36 cellular contexts compared by ENCODE assay signal in the genomic region with DNA sequence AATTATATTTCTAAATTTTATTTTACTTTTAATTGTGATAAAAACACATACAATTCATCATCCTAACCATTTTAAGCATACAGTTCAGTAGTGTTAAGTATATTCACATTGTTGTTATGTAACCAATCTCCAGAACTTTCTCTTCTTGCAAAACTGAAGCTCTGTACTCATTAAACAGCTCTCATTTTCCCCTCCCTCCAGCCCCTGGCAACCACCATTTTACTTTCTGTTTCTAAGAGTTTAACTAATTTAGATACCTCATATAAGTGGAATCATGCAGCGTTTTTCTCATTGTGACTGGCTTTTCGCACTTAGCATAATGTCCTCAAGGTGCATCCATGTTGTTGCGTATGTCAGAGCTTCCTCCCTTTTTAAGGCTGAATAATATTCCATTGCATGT. TPM values are rescaled to one million over a fixed set of nuclear protein-coding genes. Genes with fewer than 3 reads are reported as not detected.
"Had no signal": no experiment of that assay in that cellular context is flagged by ENCODE, and none has a peak within 500 bp of the region (broad histone marks: within the 10 kb centered on the region; RNA-seq: fewer than 3 reads in every experiment).

No MANE protein-coding gene starts in this region.

- H3K27ac ChIP-seq: adrenal gland, ascending aorta, breast epithelium, cardiac muscle cell, coronary artery, esophagus muscularis mucosa, foreskin keratinocyte, gastrocnemius medialis, heart left ventricle, WERI-Rb-1 had no signal

- DNase-seq: activated B cell treated with CpG ODN at 0.5 μM for 24 hours; activated CD4-positive, alpha-beta T cell treated with anti-CD3 and anti-CD28 coated beads, Interleukin-2, amount 10 ng/mL, durations not matched to agents 24 days and 14 days; activated CD4-positive, alpha-beta T cell treated with anti-CD3 and anti-CD28 coated beads, Interleukin-2, amount 50 U/mL, for 4 hours; activated CD8-positive, alpha-beta memory T cell treated with anti-CD3 and anti-CD28 coated beads, Interleukin-2, amount 10 ng/mL, durations not matched to agents 7 days and 5 days; activated CD8-positive, alpha-beta memory T cell treated with anti-CD3 and anti-CD28 coated beads, Interleukin-2, amount 50 U/mL, for 4 hours; activated CD8-positive, alpha-beta T cell treated with anti-CD3 and anti-CD28 coated beads, Interleukin-2, amount 10 ng/mL, durations not matched to agents 7 days and 5 days; activated effector memory CD4-positive, alpha-beta T cell treated with anti-CD3 and anti-CD28 coated beads, Interleukin-2, amount 50 U/mL, for 16 hours; activated naive CD4-positive, alpha-beta T cell treated with anti-CD3 and anti-CD28 coated beads for 36 hours; activated naive CD8-positive, alpha-beta T cell treated with anti-CD3 and anti-CD28 coated beads for 36 hours; activated naive CD8-positive, alpha-beta T cell treated with anti-CD3 and anti-CD28 coated beads, Interleukin-2, amount 50 U/mL, for 24 hours; activated T-cell treated with anti-CD3 and anti-CD28 coated beads, Interleukin-2, amount 50 U/mL, for 24 hours; adrenal gland; amygdala; dorsolateral prefrontal cortex; effector memory CD4-positive, alpha-beta T cell; erythroblast; foreskin keratinocyte; gastrocnemius medialis; glutamatergic neuron; heart left ventricle; T-helper 1 cell; T-helper 17 cell; T1000; WERI-Rb-1 had no signal

- H3K36me3 Mint-ChIP-seq: activated CD8-positive, alpha-beta memory T cell treated with anti-CD3 and anti-CD28 coated beads, Interleukin-2, amount 10 ng/mL, durations not matched to agents 7 days and 5 days; activated naive CD4-positive, alpha-beta T cell treated with anti-CD3 and anti-CD28 coated beads, Interleukin-2, amount 50 U/mL, for 24 hours; activated naive CD8-positive, alpha-beta T cell treated with anti-CD3 and anti-CD28 coated beads for 36 hours; brain had no signal

- H3K9me3 ChIP-seq: adrenal gland, ascending aorta, breast epithelium, esophagus muscularis mucosa, gastrocnemius medialis had no signal

- H3K4me3 ChIP-seq: adrenal gland, ascending aorta, breast epithelium, cardiac muscle cell, coronary artery, dorsolateral prefrontal cortex, esophagus muscularis mucosa, gastrocnemius medialis, heart left ventricle had no signal

- H3K4me1 ChIP-seq: adrenal gland, ascending aorta, breast epithelium, esophagus muscularis mucosa, foreskin keratinocyte, gastrocnemius medialis, heart left ventricle had no signal

- H3K27me3 Mint-ChIP-seq: activated B cell treated with CpG ODN at 0.5 μM for 24 hours; activated CD4-positive, alpha-beta T cell treated with anti-CD3 and anti-CD28 coated beads, Interleukin-2, amount 10 ng/mL, durations not matched to agents 24 days and 14 days; activated CD8-positive, alpha-beta memory T cell treated with anti-CD3 and anti-CD28 coated beads, Interleukin-2, amount 10 ng/mL, durations not matched to agents 7 days and 5 days; activated naive CD4-positive, alpha-beta T cell treated with anti-CD3 and anti-CD28 coated beads, Interleukin-2, amount 50 U/mL, for 24 hours; activated naive CD8-positive, alpha-beta T cell treated with anti-CD3 and anti-CD28 coated beads for 36 hours; activated naive CD8-positive, alpha-beta T cell treated with anti-CD3 and anti-CD28 coated beads, Interleukin-2, amount 50 U/mL, for 24 hours; brain; central memory CD8-positive, alpha-beta T cell; dendritic cell treated with granulocyte-macrophage colony-stimulating factor and Interleukin-4, amounts not matched to agents 40 ng/mL and 50 ng/mL, for 4 days; T-helper 17 cell had no signal

- ATAC-seq: activated CD8-positive, alpha-beta memory T cell treated with anti-CD3 and anti-CD28 coated beads, Interleukin-2, amount 10 ng/mL, durations not matched to agents 7 days and 5 days; activated CD8-positive, alpha-beta T cell treated with anti-CD3 and anti-CD28 coated beads, Interleukin-2, amount 10 ng/mL, durations not matched to agents 7 days and 5 days; activated naive CD8-positive, alpha-beta T cell treated with anti-CD3 and anti-CD28 coated beads, Interleukin-2, amount 50 U/mL, for 24 hours; foreskin keratinocyte; gastrocnemius medialis; heart left ventricle; T-helper 17 cell had no signal

- H3K4me1 Mint-ChIP-seq: activated CD4-positive, alpha-beta T cell treated with anti-CD3 and anti-CD28 coated beads, Interleukin-2, amount 10 ng/mL, durations not matched to agents 24 days and 14 days; activated CD8-positive, alpha-beta memory T cell treated with anti-CD3 and anti-CD28 coated beads, Interleukin-2, amount 10 ng/mL, durations not matched to agents 7 days and 5 days; activated naive CD8-positive, alpha-beta T cell treated with anti-CD3 and anti-CD28 coated beads for 36 hours; activated naive CD8-positive, alpha-beta T cell treated with anti-CD3 and anti-CD28 coated beads, Interleukin-2, amount 50 U/mL, for 24 hours; brain; central memory CD8-positive, alpha-beta T cell; T-helper 17 cell had no signal

- H3K27ac Mint-ChIP-seq: activated B cell treated with CpG ODN at 0.5 μM for 24 hours; activated CD4-positive, alpha-beta T cell treated with anti-CD3 and anti-CD28 coated beads, Interleukin-2, amount 10 ng/mL, durations not matched to agents 24 days and 14 days; activated CD8-positive, alpha-beta memory T cell treated with anti-CD3 and anti-CD28 coated beads, Interleukin-2, amount 10 ng/mL, durations not matched to agents 7 days and 5 days; activated CD8-positive, alpha-beta T cell treated with anti-CD3 and anti-CD28 coated beads, Interleukin-2, amount 10 ng/mL, durations not matched to agents 7 days and 5 days; activated naive CD4-positive, alpha-beta T cell treated with anti-CD3 and anti-CD28 coated beads for 36 hours; activated naive CD4-positive, alpha-beta T cell treated with anti-CD3 and anti-CD28 coated beads, Interleukin-2, amount 50 U/mL, for 24 hours; activated naive CD8-positive, alpha-beta T cell treated with anti-CD3 and anti-CD28 coated beads for 36 hours; activated naive CD8-positive, alpha-beta T cell treated with anti-CD3 and anti-CD28 coated beads, Interleukin-2, amount 50 U/mL, for 24 hours; activated T-cell treated with anti-CD3 and anti-CD28 coated beads, Interleukin-2, amount 50 U/mL, for 24 hours; activated T-helper 2 cell treated with anti-CD3 and anti-CD28 coated beads, Interferon-gamma antibody, Interleukin-2, Interleukin-4, amounts not matched to agents 10 μg/mL and 5 μg/mL and 100 μg/mL, durations not matched to agents 14 hours and 24 hours and 36 hours; brain; dendritic cell treated with granulocyte-macrophage colony-stimulating factor and Interleukin-4, amounts not matched to agents 40 ng/mL and 50 ng/mL, for 4 days; T-helper 17 cell; T-helper 2 cell treated with Interferon-gamma antibody and Interleukin-4, amounts not matched to agents 5 μg/mL and 100 μg/mL, for 36 hours had no signal

- H3K4me3 Mint-ChIP-seq: activated B cell treated with CpG ODN at 0.5 μM for 24 hours; activated CD4-positive, alpha-beta T cell treated with anti-CD3 and anti-CD28 coated beads, Interleukin-2, amount 10 ng/mL, durations not matched to agents 24 days and 14 days; activated CD8-positive, alpha-beta memory T cell treated with anti-CD3 and anti-CD28 coated beads, Interleukin-2, amount 10 ng/mL, durations not matched to agents 7 days and 5 days; activated CD8-positive, alpha-beta T cell treated with anti-CD3 and anti-CD28 coated beads, Interleukin-2, amount 10 ng/mL, durations not matched to agents 7 days and 5 days; activated naive CD4-positive, alpha-beta T cell treated with anti-CD3 and anti-CD28 coated beads for 36 hours; activated naive CD4-positive, alpha-beta T cell treated with anti-CD3 and anti-CD28 coated beads, Interleukin-2, amount 50 U/mL, for 24 hours; activated naive CD8-positive, alpha-beta T cell treated with anti-CD3 and anti-CD28 coated beads for 36 hours; activated naive CD8-positive, alpha-beta T cell treated with anti-CD3 and anti-CD28 coated beads, Interleukin-2, amount 50 U/mL, for 24 hours; activated T-cell treated with anti-CD3 and anti-CD28 coated beads, Interleukin-2, amount 50 U/mL, for 24 hours; brain; central memory CD8-positive, alpha-beta T cell; dendritic cell treated with granulocyte-macrophage colony-stimulating factor and Interleukin-4, amounts not matched to agents 40 ng/mL and 50 ng/mL, for 4 days; T-helper 17 cell; T-helper 2 cell treated with Interferon-gamma antibody and Interleukin-4, amounts not matched to agents 5 μg/mL and 100 μg/mL, for 36 hours had no signal

- H3K9me3 Mint-ChIP-seq: activated B cell treated with CpG ODN at 0.5 μM for 24 hours; activated CD4-positive, alpha-beta T cell treated with anti-CD3 and anti-CD28 coated beads, Interleukin-2, amount 10 ng/mL, durations not matched to agents 24 days and 14 days; activated naive CD4-positive, alpha-beta T cell treated with anti-CD3 and anti-CD28 coated beads for 36 hours; activated naive CD4-positive, alpha-beta T cell treated with anti-CD3 and anti-CD28 coated beads, Interleukin-2, amount 50 U/mL, for 24 hours; activated naive CD8-positive, alpha-beta T cell treated with anti-CD3 and anti-CD28 coated beads for 36 hours; activated naive CD8-positive, alpha-beta T cell treated with anti-CD3 and anti-CD28 coated beads, Interleukin-2, amount 50 U/mL, for 24 hours; activated T-cell treated with anti-CD3 and anti-CD28 coated beads, Interleukin-2, amount 50 U/mL, for 24 hours; activated T-helper 2 cell treated with anti-CD3 and anti-CD28 coated beads, Interferon-gamma antibody, Interleukin-2, Interleukin-4, amounts not matched to agents 10 μg/mL and 5 μg/mL and 100 μg/mL, durations not matched to agents 14 hours and 24 hours and 36 hours; brain; central memory CD8-positive, alpha-beta T cell; dendritic cell treated with granulocyte-macrophage colony-stimulating factor and Interleukin-4, amounts not matched to agents 40 ng/mL and 50 ng/mL, for 4 days; T-helper 2 cell treated with Interferon-gamma antibody and Interleukin-4, amounts not matched to agents 5 μg/mL and 100 μg/mL, for 36 hours had no signal

RNA-seq across cellular contexts. Expression of gene NDP, which starts 46.7 kb away (rescaled TPM):
- total RNA-seq: activated B cell treated with CpG ODN at 0.5 μM for 24 hours; activated CD4-positive, alpha-beta T cell treated with anti-CD3 and anti-CD28 coated beads, Interleukin-2, amount 10 ng/mL, durations not matched to agents 24 days and 14 days; activated CD8-positive, alpha-beta memory T cell treated with anti-CD3 and anti-CD28 coated beads for 36 hours; activated CD8-positive, alpha-beta memory T cell treated with anti-CD3 and anti-CD28 coated beads, Interleukin-2, amount 10 ng/mL, durations not matched to agents 7 days and 5 days; activated CD8-positive, alpha-beta T cell treated with anti-CD3 and anti-CD28 coated beads, Interleukin-2, amount 10 ng/mL, durations not matched to agents 7 days and 5 days; activated naive CD4-positive, alpha-beta T cell treated with anti-CD3 and anti-CD28 coated beads for 36 hours; activated naive CD8-positive, alpha-beta T cell treated with anti-CD3 and anti-CD28 coated beads for 36 hours; activated T-helper 2 cell treated with anti-CD3 and anti-CD28 coated beads, Interferon-gamma antibody, Interleukin-2, Interleukin-4, amounts not matched to agents 10 μg/mL and 5 μg/mL and 100 μg/mL, durations not matched to agents 14 hours and 24 hours and 36 hours; ascending aorta; cardiac muscle cell; foreskin keratinocyte; gastrocnemius medialis; T-helper 17 cell had no signal
- polyA plus RNA-seq: cardiac muscle cell, foreskin keratinocyte had no signal
